ENCODE assay signal across 19 cellular contexts in genomic region chr9:121857941-121858340, GRCh38.
A peak's percentile ranks its signal among the peaks of the same experiment; 100 is the strongest.
DNase-seq lines count a peak whose midpoint lies in the region; FAIRE-seq and TF ChIP-seq lines count a peak whose summit lies in the region.
"Had no signal": no experiment of that assay in that cellular context is flagged by ENCODE, and none has a peak within 500 bp of the region (broad histone marks: within the 10 kb centered on the region; RNA-seq: fewer than 3 reads in every experiment).

No MANE protein-coding gene starts in this region.

- no peaks in the 10 kb centered on the region for H3K27me3 ChIP-seq in small intestine (ENCODE audit: control insufficient read depth in 2 of 2, insufficient read depth in 2 of 2, low read length in 2 of 2)
- H3K27me3 ChIP-seq: heart left ventricle, uterus had no signal

- H3K9me3 ChIP-seq in small intestine (ENCODE audit: control insufficient read depth, low read depth), result no peaks in the 10 kb centered on the region
- H3K9me3 ChIP-seq: heart left ventricle, uterus had no signal

- H3K9me3 Mint-ChIP-seq in endothelial cell (ENCODE audit: unreplicated experiment), result no peaks in the 10 kb centered on the region
- H3K9me3 Mint-ChIP-seq: activated CD8-positive, alpha-beta T cell treated with anti-CD3 and anti-CD28 coated beads for 36 hours; CD14-positive monocyte; memory B cell; natural killer cell had no signal

- no peaks in the 10 kb centered on the region for H3K36me3 ChIP-seq in small intestine (ENCODE audit: control insufficient read depth in 2 of 2, insufficient read depth in 2 of 2, low read length in 2 of 2)
- H3K36me3 ChIP-seq: heart left ventricle, uterus, WERI-Rb-1 had no signal

- no peak overlapping the region for H3K27ac ChIP-seq in small intestine (ENCODE audit: low read depth in 1 of 2, low read length in 1 of 2)
- H3K27ac ChIP-seq: heart left ventricle, WERI-Rb-1 had no signal

- H3K27ac Mint-ChIP-seq in endothelial cell (ENCODE audit: unreplicated experiment), result no peak overlapping the region
- H3K27ac Mint-ChIP-seq: activated CD8-positive, alpha-beta T cell treated with anti-CD3 and anti-CD28 coated beads for 36 hours; activated naive CD8-positive, alpha-beta T cell; CD14-positive monocyte; memory B cell; natural killer cell had no signal

- peak; percentile 73 for DNase-seq in NCI-H2171 treated with DMSO at 0.1 percent for 48 hours (lab: John Stamatoyannopoulos, UW)
- DNase-seq in NCI-H2171 (lab: John Stamatoyannopoulos, UW), result no peak
- peak; percentile 34 for DNase-seq in NCI-H2196 treated with DMSO at 0.1 percent for 48 hours (lab: John Stamatoyannopoulos, UW; ENCODE audit: unreplicated experiment)
- DNase-seq in cerebellar cortex (ENCODE audit: low spot score), result peak; percentile 48
- peak; percentile 5 for DNase-seq in small intestine
- DNase-seq in stimulated activated CD4-positive, alpha-beta T cell treated with anti-CD3 and anti-CD28 coated beads, Interleukin-15, amount 100 ng/mL, for 24 hours, result no peak
- no peak for DNase-seq in NCI-H69 (lab: John Stamatoyannopoulos, UW)
- DNase-seq in endothelial cell (ENCODE audit: low spot score), result no peak
- DNase-seq: activated CD8-positive, alpha-beta T cell treated with anti-CD3 and anti-CD28 coated beads for 36 hours; activated T-cell treated with anti-CD3 and anti-CD28 coated beads, Interleukin-2, amount 50 U/mL, for 48 hours; heart left ventricle; natural killer cell; retina; uterus; WERI-Rb-1 had no signal

- H3K4me3 Mint-ChIP-seq in endothelial cell (ENCODE audit: unreplicated experiment), result no peak overlapping the region
- H3K4me3 Mint-ChIP-seq: activated CD8-positive, alpha-beta T cell treated with anti-CD3 and anti-CD28 coated beads for 36 hours; activated naive CD8-positive, alpha-beta T cell; CD14-positive monocyte; memory B cell; natural killer cell had no signal

- H3K4me3 ChIP-seq in small intestine (ENCODE audit: low read depth in 1 of 2, low read length in 2 of 2), result no peak overlapping the region
- H3K4me3 ChIP-seq: heart left ventricle, uterus had no signal

- WGBS in small intestine, 3 donors, result 78 to 82% (median 82%) methylated on average over 10 of the region's 10 CpGs

- peaks cover 5% of the 10 kb centered on the region for H3K27me3 Mint-ChIP-seq in endothelial cell (ENCODE audit: unreplicated experiment)
- H3K27me3 Mint-ChIP-seq: activated CD8-positive, alpha-beta T cell treated with anti-CD3 and anti-CD28 coated beads for 36 hours; activated naive CD8-positive, alpha-beta T cell had no signal

- peaks cover 33% of the 10 kb centered on the region for H3K4me1 Mint-ChIP-seq in endothelial cell (ENCODE audit: unreplicated experiment)
- H3K4me1 Mint-ChIP-seq: CD14-positive monocyte, natural killer cell had no signal

- no peak for TF ChIP-seq CTCF in endothelial cell (IDR thresholded peaks at IDR 0.05; ENCODE audit: unreplicated experiment)

- no peaks in the 10 kb centered on the region for H3K4me1 ChIP-seq in small intestine (ENCODE audit: control insufficient read depth in 2 of 2, insufficient read depth in 1 of 2, low read depth in 1 of 2, low read length in 1 of 2)

- FAIRE-seq in small intestine (lab: Jason Lieb, UNC), result no peak
- FAIRE-seq: A204.1 had no signal

- peaks cover under 1% of the 10 kb centered on the region for H3K36me3 Mint-ChIP-seq in endothelial cell (ENCODE audit: low read depth, unreplicated experiment)
- H3K36me3 Mint-ChIP-seq: CD14-positive monocyte, memory B cell, natural killer cell had no signal

Comparison
In these comparisons a context has a peak if more than half of its experiments do, and no peak if none do; other contexts are left out.
1. DNase-seq: peak in NCI-H2171 treated with DMSO at 0.1 percent for 48 hours (single experiment), NCI-H2196 treated with DMSO at 0.1 percent for 48 hours (single experiment), cerebellar cortex (single experiment) and small intestine (single experiment); none in NCI-H2171 (single experiment), stimulated activated CD4-positive, alpha-beta T cell treated with anti-CD3 and anti-CD28 coated beads, Interleukin-15, amount 100 ng/mL, for 24 hours (single experiment), NCI-H69 (single experiment) and endothelial cell (single experiment).